Comparison of ENCODE assay signal across 15 cellular contexts in genomic region chr15:90187257-90187868, GRCh38. TPM values are rescaled to one million over a fixed set of nuclear protein-coding genes. Genes with fewer than 3 reads are reported as not detected.
DNase-seq lines count a peak whose midpoint lies in the region; ATAC-seq and TF ChIP-seq lines count a peak whose summit lies in the region.
"Had no signal": no experiment of that assay in that cellular context is flagged by ENCODE, and none has a peak within 500 bp of the region (broad histone marks: within the 10 kb centered on the region; RNA-seq: fewer than 3 reads in every experiment).

No MANE protein-coding gene starts in this region.

- H3K27ac Mint-ChIP-seq in activated T-helper 1 cell treated with anti-CD3 and anti-CD28 coated beads, Interleukin-12 subunit alpha, Interleukin-12 subunit beta, Interleukin-2, Interleukin-4 antibody, amounts not matched to agents 30 ng/mL and 10 ng/mL and 1 ng/mL, durations not matched to agents 14 hours and 24 hours and 36 hours: no peak overlapping the region
- peak overlapping the region; percentile 19 for H3K27ac Mint-ChIP-seq in glutamatergic neuron (ENCODE audit: unreplicated experiment)

- no peak for ATAC-seq in HG03025 (IDR thresholded peaks at IDR 0.05; ENCODE audit: low FRiP score, unreplicated experiment)
- ATAC-seq: naive thymus-derived CD8-positive, alpha-beta T cell; SK-N-SH treated with all-trans-retinoic acid at 6 μM for 48 hours had no signal

- H3K4me3 ChIP-seq in H7 (ENCODE audit: insufficient read depth, low read depth, low read length) (no peak overlapping the region), spleen (peak overlapping the region in 2 of 8 donors; percentile 0 to 8), brain microvascular endothelial cell (ENCODE audit: low read depth, low read length) (no peak overlapping the region)

- WGBS in spleen, 5 donors: 79 to 87% (median 85%) methylated on average over 7 to 8 of the region's 8 CpGs

- H3K27me3 Mint-ChIP-seq in activated T-helper 1 cell treated with anti-CD3 and anti-CD28 coated beads, Interleukin-12 subunit alpha, Interleukin-12 subunit beta, Interleukin-2, Interleukin-4 antibody, amounts not matched to agents 30 ng/mL and 10 ng/mL and 1 ng/mL, durations not matched to agents 14 hours and 24 hours and 36 hours (ENCODE audit: insufficient read depth): no peaks in the 10 kb centered on the region
- H3K27me3 Mint-ChIP-seq in glutamatergic neuron (ENCODE audit: unreplicated experiment): peaks cover 2% of the 10 kb centered on the region
- H3K27me3 Mint-ChIP-seq: naive thymus-derived CD8-positive, alpha-beta T cell had no signal

- H3K4me1 ChIP-seq in spleen: peaks cover 47 to 100% (median 95%) of the 10 kb centered on the region in 6 donors

- no peak for TF ChIP-seq POLR2A in spleen (IDR thresholded peaks at IDR 0.05)

- H3K9me3 Mint-ChIP-seq in activated T-helper 1 cell treated with anti-CD3 and anti-CD28 coated beads, Interleukin-12 subunit alpha, Interleukin-12 subunit beta, Interleukin-2, Interleukin-4 antibody, amounts not matched to agents 30 ng/mL and 10 ng/mL and 1 ng/mL, durations not matched to agents 14 hours and 24 hours and 36 hours: no peaks in the 10 kb centered on the region
- H3K9me3 Mint-ChIP-seq in glutamatergic neuron (ENCODE audit: unreplicated experiment): peaks cover 3% of the 10 kb centered on the region
- H3K9me3 Mint-ChIP-seq: naive thymus-derived CD8-positive, alpha-beta T cell had no signal

- in situ Hi-C loops in brain microvascular endothelial cell (cut with HindIII; ENCODE audit: low pct_ligation_motif_present, low sequenced_read_pairs): no loop called here

- peak overlapping the region; percentile 23 for H3K4me3 Mint-ChIP-seq in activated T-helper 1 cell treated with anti-CD3 and anti-CD28 coated beads, Interleukin-12 subunit alpha, Interleukin-12 subunit beta, Interleukin-2, Interleukin-4 antibody, amounts not matched to agents 30 ng/mL and 10 ng/mL and 1 ng/mL, durations not matched to agents 14 hours and 24 hours and 36 hours
- no peak overlapping the region for H3K4me3 Mint-ChIP-seq in glutamatergic neuron (ENCODE audit: unreplicated experiment)

- intact Hi-C loops in activated T-helper 1 cell treated with anti-CD3 and anti-CD28 coated beads, Interleukin-12 subunit alpha, Interleukin-12 subunit beta, Interleukin-2, Interleukin-4 antibody, amounts not matched to agents 30 ng/mL and 10 ng/mL and 1 ng/mL, durations not matched to agents 14 hours and 24 hours and 36 hours (cut with micrococcal nuclease): no loop called here
- intact Hi-C loops in spleen (cut with DNase I; ENCODE audit: low total_unique reads): no loop called here

- no peaks in the 10 kb centered on the region for H3K9me3 ChIP-seq in spleen

- DNase-seq in H7 (peak; percentile 8), glutamatergic neuron (no peak), spleen (peak; percentile 33), COLO668 (lab: John Stamatoyannopoulos, UW; ENCODE audit: unreplicated experiment) (no peak), brain microvascular endothelial cell (no peak)
- no peak for DNase-seq in activated T-helper 1 cell treated with anti-CD3 and anti-CD28 coated beads, Interleukin-12 subunit alpha, Interleukin-12 subunit beta, Interleukin-2, Interleukin-4 antibody, amounts not matched to agents 30 ng/mL and 10 ng/mL and 1 ng/mL, durations not matched to agents 14 hours and 24 hours and 36 hours (ENCODE audit: low spot score)
- no peak for DNase-seq in activated T-cell treated with anti-CD3 and anti-CD28 coated beads, Interleukin-2, amount 50 U/mL, for 1 hour
- DNase-seq: activated CD4-positive, alpha-beta T cell treated with anti-CD3 and anti-CD28 coated beads for 48 hours; activated gamma-delta T cell; NCI-H1694; stimulated activated CD8-positive, alpha-beta memory T cell treated with anti-CD3 and anti-CD28 coated beads, Interleukin-4, amount 100 ng/mL, for 48 hours had no signal

- H3K27me3 ChIP-seq in H7 (ENCODE audit: control insufficient read depth, insufficient read depth, low read length): no peaks in the 10 kb centered on the region
- no peaks in the 10 kb centered on the region for H3K27me3 ChIP-seq in spleen (replicated peaks in 1 of 7)
- no peaks in the 10 kb centered on the region for H3K27me3 ChIP-seq in brain microvascular endothelial cell (replicated peaks)

- peaks cover 47% of the 10 kb centered on the region for H3K4me1 Mint-ChIP-seq in activated T-helper 1 cell treated with anti-CD3 and anti-CD28 coated beads, Interleukin-12 subunit alpha, Interleukin-12 subunit beta, Interleukin-2, Interleukin-4 antibody, amounts not matched to agents 30 ng/mL and 10 ng/mL and 1 ng/mL, durations not matched to agents 14 hours and 24 hours and 36 hours (ENCODE audit: low read depth)
- peaks cover 7% of the 10 kb centered on the region for H3K4me1 Mint-ChIP-seq in glutamatergic neuron (ENCODE audit: low read depth, unreplicated experiment)

- TF ChIP-seq CTCF in glutamatergic neuron (IDR thresholded peaks at IDR 0.05; ENCODE audit: partially characterized antibody, unreplicated experiment) (no peak), spleen (IDR thresholded peaks at IDR 0.05 in 8 of 11, conservative IDR thresholded peaks at IDR 0.05 in 3 of 11) (no peak), brain microvascular endothelial cell (IDR thresholded peaks at IDR 0.05; ENCODE audit: low read depth, low read length, missing control alignments) (no peak)

- H3K36me3 Mint-ChIP-seq in activated T-helper 1 cell treated with anti-CD3 and anti-CD28 coated beads, Interleukin-12 subunit alpha, Interleukin-12 subunit beta, Interleukin-2, Interleukin-4 antibody, amounts not matched to agents 30 ng/mL and 10 ng/mL and 1 ng/mL, durations not matched to agents 14 hours and 24 hours and 36 hours (ENCODE audit: low read depth): peaks cover 4% of the 10 kb centered on the region
- no peaks in the 10 kb centered on the region for H3K36me3 Mint-ChIP-seq in glutamatergic neuron (ENCODE audit: unreplicated experiment)
- H3K36me3 Mint-ChIP-seq: naive thymus-derived CD8-positive, alpha-beta T cell had no signal

- no peaks in the 10 kb centered on the region for H3K36me3 ChIP-seq in H7 (replicated peaks; ENCODE audit: control insufficient read depth, insufficient read depth, low read length)
- H3K36me3 ChIP-seq in spleen: peaks cover 0 to 4% (median 0%) of the 10 kb centered on the region in 6 donors
- H3K36me3 ChIP-seq in brain microvascular endothelial cell (replicated peaks): no peaks in the 10 kb centered on the region

- H3K27ac ChIP-seq in spleen (peak overlapping the region in 7 of 8 donors; percentile 37 to 98 (median 93)), brain microvascular endothelial cell (no peak overlapping the region)
- H3K27ac ChIP-seq: C4-2B had no signal

RNA-seq across cellular contexts. Expression of gene SEMA4B, which starts 13.8 kb away (rescaled TPM):
- 53.0 and 61.0 TPM in 2 replicates for total RNA-seq in H7 (2014; rRNA removed; shearing (Covaris generic))
- 17.5 and 18.8 TPM in 2 replicates for total RNA-seq in activated T-helper 1 cell treated with anti-CD3 and anti-CD28 coated beads, Interleukin-12 subunit alpha, Interleukin-12 subunit beta, Interleukin-2, Interleukin-4 antibody, amounts not matched to agents 30 ng/mL and 10 ng/mL and 1 ng/mL, durations not matched to agents 14 hours and 24 hours and 36 hours
- total RNA-seq in glutamatergic neuron (ENCODE audit: unreplicated experiment): 31.8 TPM
- total RNA-seq in spleen: 10 to 100 TPM; 57.7 to 90.0 (median 77.0) TPM
- 10 to 100 TPM; 16.4 to 25.0 (median 16.7) TPM for polyA plus RNA-seq in spleen

RNA-seq across cellular contexts. Expression of gene CIB1, which starts 46.4 kb away (rescaled TPM):
- 16.3 and 21.2 TPM in 2 replicates for total RNA-seq in H7 (2014; rRNA removed; shearing (Covaris generic))
- 144 and 145 TPM in 2 replicates for total RNA-seq in activated T-helper 1 cell treated with anti-CD3 and anti-CD28 coated beads, Interleukin-12 subunit alpha, Interleukin-12 subunit beta, Interleukin-2, Interleukin-4 antibody, amounts not matched to agents 30 ng/mL and 10 ng/mL and 1 ng/mL, durations not matched to agents 14 hours and 24 hours and 36 hours
- total RNA-seq in glutamatergic neuron (ENCODE audit: unreplicated experiment) (8.0 TPM), spleen (10 to 100 TPM; 31.7 to 83.2 (median 77.3) TPM)
- polyA plus RNA-seq in spleen: 100 to 1,000 TPM; 166 to 247 (median 212) TPM

RNA-seq across cellular contexts. Expression of gene GDPGP1, which starts 46.6 kb away (rescaled TPM):
- total RNA-seq in H7 (2014; rRNA removed; shearing (Covaris generic)): 5.2 and 5.8 TPM in 2 replicates
- 12.7 and 15.5 TPM in 2 replicates for total RNA-seq in activated T-helper 1 cell treated with anti-CD3 and anti-CD28 coated beads, Interleukin-12 subunit alpha, Interleukin-12 subunit beta, Interleukin-2, Interleukin-4 antibody, amounts not matched to agents 30 ng/mL and 10 ng/mL and 1 ng/mL, durations not matched to agents 14 hours and 24 hours and 36 hours
- total RNA-seq in glutamatergic neuron (ENCODE audit: unreplicated experiment) (7.4 TPM), spleen (10 to 100 TPM in 3 of 7 donors, 1 to 10 TPM in 4; 7.3 to 13.4 (median 9.9) TPM)
- 1 to 10 TPM; 1.9 to 4.3 (median 3.2) TPM for polyA plus RNA-seq in spleen

Comparison
In these comparisons a context has a peak if more than half of its experiments do, and no peak if none do; other contexts are left out.
1. DNase-seq: peak in H7 (single experiment) and spleen (single experiment); none in activated T-helper 1 cell treated with anti-CD3 and anti-CD28 coated beads, Interleukin-12 subunit alpha, Interleukin-12 subunit beta, Interleukin-2, Interleukin-4 antibody, amounts not matched to agents 30 ng/mL and 10 ng/mL and 1 ng/mL, durations not matched to agents 14 hours and 24 hours and 36 hours (single experiment), glutamatergic neuron (single experiment), COLO668 (single experiment), brain microvascular endothelial cell (single experiment) and activated T-cell treated with anti-CD3 and anti-CD28 coated beads, Interleukin-2, amount 50 U/mL, for 1 hour (single experiment).